Comparison of ENCODE assay signal across 1 cellular context in the genomic region with DNA sequence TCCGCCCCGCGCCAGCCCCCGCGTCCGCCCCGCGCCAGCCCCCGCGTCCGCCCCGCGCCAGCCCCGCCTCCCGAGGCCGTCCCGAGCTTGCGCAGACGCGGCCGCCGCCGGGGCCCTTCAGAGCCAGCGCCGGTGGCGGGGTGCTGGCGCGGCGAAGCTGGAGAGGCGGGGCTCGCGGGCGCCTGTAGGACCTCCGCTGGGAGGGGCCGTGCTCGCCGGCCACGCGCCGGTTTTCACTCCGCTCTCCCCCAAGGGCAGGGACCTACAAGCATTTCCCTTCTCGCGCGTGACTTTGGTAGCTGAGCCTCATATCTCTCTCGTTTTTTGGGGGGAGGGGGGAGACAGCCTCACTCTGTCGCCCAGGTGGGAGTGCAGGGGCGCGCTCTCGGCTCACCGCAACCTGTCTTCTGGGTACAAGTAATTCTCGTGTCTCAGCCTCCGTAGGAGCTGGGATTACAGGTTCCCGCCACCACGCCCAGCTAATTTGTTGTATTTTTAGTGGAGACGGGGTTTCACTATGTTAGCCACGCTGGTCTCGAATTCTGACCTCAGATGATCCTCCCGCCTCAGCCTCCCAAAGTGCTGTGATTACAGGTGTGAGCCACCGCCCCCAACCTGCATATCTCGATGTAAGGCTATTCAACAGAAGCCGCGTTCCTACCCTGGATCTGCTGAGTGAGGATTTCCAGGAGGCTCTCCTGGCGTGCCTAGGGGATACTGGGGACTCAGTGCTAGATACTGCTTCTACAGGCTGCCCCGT.
A peak's percentile ranks its signal among the peaks of the same experiment; 100 is the strongest.
TF ChIP-seq lines count a peak whose summit lies in the region.

A gene (minus strand): TSS at position 159 of the 760 bp plus-strand sequence. CDS start 6,595 bp downstream, outside the sequence.

TF ChIP-seq in HepG2, 621 proteins besides CTCF, POLR2A, EP300 and RAD21 (continues in another document):
- TF ChIP-seq, protein P1, sequence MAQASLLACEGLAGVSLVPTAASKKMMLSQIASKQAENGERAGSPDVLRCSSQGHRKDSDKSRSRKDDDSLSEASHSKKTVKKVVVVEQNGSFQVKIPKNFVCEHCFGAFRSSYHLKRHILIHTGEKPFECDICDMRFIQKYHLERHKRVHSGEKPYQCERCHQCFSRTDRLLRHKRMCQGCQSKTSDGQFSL (CRISPR knock-in tag; IDR thresholded peaks at IDR 0.05): no peak
- TF ChIP-seq ZNF703 (CRISPR knock-in tag; IDR thresholded peaks at IDR 0.05; ENCODE audit: borderline replicate concordance) (0 out of 2 replicates have a peak, but pooled peaks have one; percentile 57), MAZ (IDR thresholded peaks at IDR 0.05; ENCODE audit: borderline replicate concordance, low read depth, low read length) (peak; percentile 49; the same call in 1 of the 2 replicates), MAZ (CRISPR knock-in tag; IDR thresholded peaks at IDR 0.05; ENCODE audit: low read depth) (peak; percentile 52; the same call in 1 of the 2 replicates), ZBTB38 (CRISPR knock-in tag; IDR thresholded peaks at IDR 0.05) (peak; percentile 99), PHF5A (CRISPR knock-in tag; IDR thresholded peaks at IDR 0.05; ENCODE audit: low read depth, unreplicated experiment) (peak; percentile 21), KDM2A (CRISPR knock-in tag; IDR thresholded peaks at IDR 0.05; ENCODE audit: borderline replicate concordance, low read depth) (peak; percentile 70), ZFX (CRISPR knock-in tag; IDR thresholded peaks at IDR 0.05; ENCODE audit: low read depth) (peak; percentile 8; the same call in 1 of the 2 replicates), ZNF3 (CRISPR knock-in tag; IDR thresholded peaks at IDR 0.05) (no peak), SIN3A (IDR thresholded peaks at IDR 0.05; ENCODE audit: borderline replicate concordance, low read depth, low read length) (no peak), ZMYM3 (CRISPR knock-in tag; IDR thresholded peaks at IDR 0.05) (peak; percentile 67), ZNF775 (CRISPR knock-in tag; IDR thresholded peaks at IDR 0.05; ENCODE audit: borderline replicate concordance) (no peak), ATF7 (IDR thresholded peaks at IDR 0.05) (no peak), ATF7 (CRISPR knock-in tag; IDR thresholded peaks at IDR 0.05) (no peak), KMT2B (CRISPR knock-in tag; IDR thresholded peaks at IDR 0.05) (0 out of 2 replicates have a peak, but pooled peaks have one; percentile 33), GABPB1 (CRISPR knock-in tag; IDR thresholded peaks at IDR 0.05) (0 out of 2 replicates have a peak, but pooled peaks have one; percentile 6), NCOR1 (IDR thresholded peaks at IDR 0.05; ENCODE audit: borderline replicate concordance, low read length) (no peak), ZNF572 (CRISPR knock-in tag; IDR thresholded peaks at IDR 0.05) (no peak), POLR2G (IDR thresholded peaks at IDR 0.05; ENCODE audit: low read depth, low read length) (peak; percentile 60; the same call in 1 of the 2 replicates), MAFK (conservative IDR thresholded peaks at IDR 0.05 in 1 of 2, IDR thresholded peaks at IDR 0.05 in 1 of 2; ENCODE audit: low read length in 2 of 2) (0 out of 4 replicates have a peak, but pooled peaks of 1 of the 2 experiments have one; percentile 4), SPEN (CRISPR knock-in tag; IDR thresholded peaks at IDR 0.05; ENCODE audit: low read depth) (no peak; the same call in 1 of the 2 replicates), PRPF4 (IDR thresholded peaks at IDR 0.05; ENCODE audit: low read depth, low read length, poor library complexity, severe bottlenecking) (peak; percentile 62), ZNF441 (CRISPR knock-in tag; IDR thresholded peaks at IDR 0.05; ENCODE audit: borderline replicate concordance) (peak; percentile 30; the same call in 1 of the 2 replicates), KAT8 (CRISPR knock-in tag; IDR thresholded peaks at IDR 0.05) (0 out of 2 replicates have a peak, but pooled peaks have one; percentile 24), ZNF296 (CRISPR knock-in tag; conservative IDR thresholded peaks at IDR 0.05) (no peak), ZNF335 (CRISPR knock-in tag; IDR thresholded peaks at IDR 0.05) (0 out of 2 replicates have a peak, but pooled peaks have one; percentile 33), EED (CRISPR knock-in tag; IDR thresholded peaks at IDR 0.05) (0 out of 2 replicates have a peak, but pooled peaks have one; percentile 29), LCORL (IDR thresholded peaks at IDR 0.05) (no peak), LCORL (CRISPR knock-in tag; IDR thresholded peaks at IDR 0.05) (0 out of 2 replicates have a peak, but pooled peaks have one; percentile 34), PRMT3 (CRISPR knock-in tag; IDR thresholded peaks at IDR 0.05; ENCODE audit: borderline replicate concordance, low read depth) (no peak), ZSCAN20 (CRISPR knock-in tag; IDR thresholded peaks at IDR 0.05; ENCODE audit: borderline replicate concordance) (no peak), HOXA3 (CRISPR knock-in tag; IDR thresholded peaks at IDR 0.05) (peak; percentile 22; the same call in 1 of the 2 replicates), NRL (CRISPR knock-in tag; IDR thresholded peaks at IDR 0.05; ENCODE audit: borderline replicate concordance) (peak; percentile 18; the same call in 1 of the 2 replicates), ZNF225 (CRISPR knock-in tag; IDR thresholded peaks at IDR 0.05) (peak; percentile 59; the same call in 1 of the 2 replicates)
- TF ChIP-seq, protein P2, sequence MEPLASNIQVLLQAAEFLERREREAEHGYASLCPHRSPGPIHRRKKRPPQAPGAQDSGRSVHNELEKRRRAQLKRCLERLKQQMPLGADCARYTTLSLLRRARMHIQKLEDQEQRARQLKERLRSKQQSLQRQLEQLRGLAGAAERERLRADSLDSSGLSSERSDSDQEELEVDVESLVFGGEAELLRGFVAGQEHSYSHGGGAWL (CRISPR knock-in tag; IDR thresholded peaks at IDR 0.05): peak; percentile 30; the same call in 1 of the 2 replicates
- TF ChIP-seq, protein P3, sequence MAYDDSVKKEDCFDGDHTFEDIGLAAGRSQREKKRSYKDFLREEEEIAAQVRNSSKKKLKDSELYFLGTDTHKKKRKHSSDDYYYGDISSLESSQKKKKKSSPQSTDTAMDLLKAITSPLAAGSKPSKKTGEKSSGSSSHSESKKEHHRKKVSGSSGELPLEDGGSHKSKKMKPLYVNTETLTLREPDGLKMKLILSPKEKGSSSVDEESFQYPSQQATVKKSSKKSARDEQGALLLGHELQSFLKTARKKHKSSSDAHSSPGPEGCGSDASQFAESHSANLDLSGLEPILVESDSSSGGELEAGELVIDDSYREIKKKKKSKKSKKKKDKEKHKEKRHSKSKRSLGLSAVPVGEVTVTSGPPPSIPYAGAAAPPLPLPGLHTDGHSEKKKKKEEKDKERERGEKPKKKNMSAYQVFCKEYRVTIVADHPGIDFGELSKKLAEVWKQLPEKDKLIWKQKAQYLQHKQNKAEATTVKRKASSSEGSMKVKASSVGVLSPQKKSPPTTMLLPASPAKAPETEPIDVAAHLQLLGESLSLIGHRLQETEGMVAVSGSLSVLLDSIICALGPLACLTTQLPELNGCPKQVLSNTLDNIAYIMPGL (CRISPR knock-in tag; IDR thresholded peaks at IDR 0.05; ENCODE audit: borderline replicate concordance in 1 of 2, low read depth in 1 of 2): no peak; a peak in 1 of 4 replicates
- TF ChIP-seq, protein P4, sequence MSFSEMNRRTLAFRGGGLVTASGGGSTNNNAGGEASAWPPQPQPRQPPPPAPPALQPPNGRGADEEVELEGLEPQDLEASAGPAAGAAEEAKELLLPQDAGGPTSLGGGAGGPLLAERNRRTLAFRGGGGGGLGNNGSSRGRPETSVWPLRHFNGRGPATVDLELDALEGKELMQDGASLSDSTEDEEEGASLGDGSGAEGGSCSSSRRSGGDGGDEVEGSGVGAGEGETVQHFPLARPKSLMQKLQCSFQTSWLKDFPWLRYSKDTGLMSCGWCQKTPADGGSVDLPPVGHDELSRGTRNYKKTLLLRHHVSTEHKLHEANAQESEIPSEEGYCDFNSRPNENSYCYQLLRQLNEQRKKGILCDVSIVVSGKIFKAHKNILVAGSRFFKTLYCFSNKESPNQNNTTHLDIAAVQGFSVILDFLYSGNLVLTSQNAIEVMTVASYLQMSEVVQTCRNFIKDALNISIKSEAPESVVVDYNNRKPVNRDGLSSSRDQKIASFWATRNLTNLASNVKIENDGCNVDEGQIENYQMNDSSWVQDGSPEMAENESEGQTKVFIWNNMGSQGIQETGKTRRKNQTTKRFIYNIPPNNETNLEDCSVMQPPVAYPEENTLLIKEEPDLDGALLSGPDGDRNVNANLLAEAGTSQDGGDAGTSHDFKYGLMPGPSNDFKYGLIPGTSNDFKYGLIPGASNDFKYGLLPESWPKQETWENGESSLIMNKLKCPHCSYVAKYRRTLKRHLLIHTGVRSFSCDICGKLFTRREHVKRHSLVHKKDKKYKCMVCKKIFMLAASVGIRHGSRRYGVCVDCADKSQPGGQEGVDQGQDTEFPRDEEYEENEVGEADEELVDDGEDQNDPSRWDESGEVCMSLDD (CRISPR knock-in tag; IDR thresholded peaks at IDR 0.05; ENCODE audit: borderline replicate concordance): no peak
- TF ChIP-seq, protein P5, sequence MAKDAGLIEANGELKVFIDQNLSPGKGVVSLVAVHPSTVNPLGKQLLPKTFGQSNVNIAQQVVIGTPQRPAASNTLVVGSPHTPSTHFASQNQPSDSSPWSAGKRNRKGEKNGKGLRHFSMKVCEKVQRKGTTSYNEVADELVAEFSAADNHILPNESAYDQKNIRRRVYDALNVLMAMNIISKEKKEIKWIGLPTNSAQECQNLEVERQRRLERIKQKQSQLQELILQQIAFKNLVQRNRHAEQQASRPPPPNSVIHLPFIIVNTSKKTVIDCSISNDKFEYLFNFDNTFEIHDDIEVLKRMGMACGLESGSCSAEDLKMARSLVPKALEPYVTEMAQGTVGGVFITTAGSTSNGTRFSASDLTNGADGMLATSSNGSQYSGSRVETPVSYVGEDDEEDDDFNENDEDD (CRISPR knock-in tag; IDR thresholded peaks at IDR 0.05; ENCODE audit: borderline replicate concordance): no peak; the same call in 1 of the 2 replicates
- TF ChIP-seq, protein P6, sequence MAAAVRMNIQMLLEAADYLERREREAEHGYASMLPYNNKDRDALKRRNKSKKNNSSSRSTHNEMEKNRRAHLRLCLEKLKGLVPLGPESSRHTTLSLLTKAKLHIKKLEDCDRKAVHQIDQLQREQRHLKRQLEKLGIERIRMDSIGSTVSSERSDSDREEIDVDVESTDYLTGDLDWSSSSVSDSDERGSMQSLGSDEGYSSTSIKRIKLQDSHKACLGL (CRISPR knock-in tag; IDR thresholded peaks at IDR 0.05): 0 out of 2 replicates have a peak, but pooled peaks have one; percentile 25
- TF ChIP-seq, protein P7, sequence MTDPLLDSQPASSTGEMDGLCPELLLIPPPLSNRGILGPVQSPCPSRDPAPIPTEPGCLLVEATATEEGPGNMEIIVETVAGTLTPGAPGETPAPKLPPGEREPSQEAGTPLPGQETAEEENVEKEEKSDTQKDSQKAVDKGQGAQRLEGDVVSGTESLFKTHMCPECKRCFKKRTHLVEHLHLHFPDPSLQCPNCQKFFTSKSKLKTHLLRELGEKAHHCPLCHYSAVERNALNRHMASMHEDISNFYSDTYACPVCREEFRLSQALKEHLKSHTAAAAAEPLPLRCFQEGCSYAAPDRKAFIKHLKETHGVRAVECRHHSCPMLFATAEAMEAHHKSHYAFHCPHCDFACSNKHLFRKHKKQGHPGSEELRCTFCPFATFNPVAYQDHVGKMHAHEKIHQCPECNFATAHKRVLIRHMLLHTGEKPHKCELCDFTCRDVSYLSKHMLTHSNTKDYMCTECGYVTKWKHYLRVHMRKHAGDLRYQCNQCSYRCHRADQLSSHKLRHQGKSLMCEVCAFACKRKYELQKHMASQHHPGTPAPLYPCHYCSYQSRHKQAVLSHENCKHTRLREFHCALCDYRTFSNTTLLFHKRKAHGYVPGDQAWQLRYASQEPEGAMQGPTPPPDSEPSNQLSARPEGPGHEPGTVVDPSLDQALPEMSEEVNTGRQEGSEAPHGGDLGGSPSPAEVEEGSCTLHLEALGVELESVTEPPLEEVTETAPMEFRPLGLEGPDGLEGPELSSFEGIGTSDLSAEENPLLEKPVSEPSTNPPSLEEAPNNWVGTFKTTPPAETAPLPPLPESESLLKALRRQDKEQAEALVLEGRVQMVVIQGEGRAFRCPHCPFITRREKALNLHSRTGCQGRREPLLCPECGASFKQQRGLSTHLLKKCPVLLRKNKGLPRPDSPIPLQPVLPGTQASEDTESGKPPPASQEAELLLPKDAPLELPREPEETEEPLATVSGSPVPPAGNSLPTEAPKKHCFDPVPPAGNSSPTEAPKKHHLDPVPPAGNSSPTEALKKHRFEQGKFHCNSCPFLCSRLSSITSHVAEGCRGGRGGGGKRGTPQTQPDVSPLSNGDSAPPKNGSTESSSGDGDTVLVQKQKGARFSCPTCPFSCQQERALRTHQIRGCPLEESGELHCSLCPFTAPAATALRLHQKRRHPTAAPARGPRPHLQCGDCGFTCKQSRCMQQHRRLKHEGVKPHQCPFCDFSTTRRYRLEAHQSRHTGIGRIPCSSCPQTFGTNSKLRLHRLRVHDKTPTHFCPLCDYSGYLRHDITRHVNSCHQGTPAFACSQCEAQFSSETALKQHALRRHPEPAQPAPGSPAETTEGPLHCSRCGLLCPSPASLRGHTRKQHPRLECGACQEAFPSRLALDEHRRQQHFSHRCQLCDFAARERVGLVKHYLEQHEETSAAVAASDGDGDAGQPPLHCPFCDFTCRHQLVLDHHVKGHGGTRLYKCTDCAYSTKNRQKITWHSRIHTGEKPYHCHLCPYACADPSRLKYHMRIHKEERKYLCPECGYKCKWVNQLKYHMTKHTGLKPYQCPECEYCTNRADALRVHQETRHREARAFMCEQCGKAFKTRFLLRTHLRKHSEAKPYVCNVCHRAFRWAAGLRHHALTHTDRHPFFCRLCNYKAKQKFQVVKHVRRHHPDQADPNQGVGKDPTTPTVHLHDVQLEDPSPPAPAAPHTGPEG (CRISPR knock-in tag; IDR thresholded peaks at IDR 0.05): 0 out of 2 replicates have a peak, but pooled peaks have one; percentile 33
- TF ChIP-seq, protein P8, sequence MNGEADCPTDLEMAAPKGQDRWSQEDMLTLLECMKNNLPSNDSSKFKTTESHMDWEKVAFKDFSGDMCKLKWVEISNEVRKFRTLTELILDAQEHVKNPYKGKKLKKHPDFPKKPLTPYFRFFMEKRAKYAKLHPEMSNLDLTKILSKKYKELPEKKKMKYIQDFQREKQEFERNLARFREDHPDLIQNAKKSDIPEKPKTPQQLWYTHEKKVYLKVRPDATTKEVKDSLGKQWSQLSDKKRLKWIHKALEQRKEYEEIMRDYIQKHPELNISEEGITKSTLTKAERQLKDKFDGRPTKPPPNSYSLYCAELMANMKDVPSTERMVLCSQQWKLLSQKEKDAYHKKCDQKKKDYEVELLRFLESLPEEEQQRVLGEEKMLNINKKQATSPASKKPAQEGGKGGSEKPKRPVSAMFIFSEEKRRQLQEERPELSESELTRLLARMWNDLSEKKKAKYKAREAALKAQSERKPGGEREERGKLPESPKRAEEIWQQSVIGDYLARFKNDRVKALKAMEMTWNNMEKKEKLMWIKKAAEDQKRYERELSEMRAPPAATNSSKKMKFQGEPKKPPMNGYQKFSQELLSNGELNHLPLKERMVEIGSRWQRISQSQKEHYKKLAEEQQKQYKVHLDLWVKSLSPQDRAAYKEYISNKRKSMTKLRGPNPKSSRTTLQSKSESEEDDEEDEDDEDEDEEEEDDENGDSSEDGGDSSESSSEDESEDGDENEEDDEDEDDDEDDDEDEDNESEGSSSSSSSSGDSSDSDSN (CRISPR knock-in tag; IDR thresholded peaks at IDR 0.05): 0 out of 2 replicates have a peak, but pooled peaks have one; percentile 37
- TF ChIP-seq, protein P9, sequence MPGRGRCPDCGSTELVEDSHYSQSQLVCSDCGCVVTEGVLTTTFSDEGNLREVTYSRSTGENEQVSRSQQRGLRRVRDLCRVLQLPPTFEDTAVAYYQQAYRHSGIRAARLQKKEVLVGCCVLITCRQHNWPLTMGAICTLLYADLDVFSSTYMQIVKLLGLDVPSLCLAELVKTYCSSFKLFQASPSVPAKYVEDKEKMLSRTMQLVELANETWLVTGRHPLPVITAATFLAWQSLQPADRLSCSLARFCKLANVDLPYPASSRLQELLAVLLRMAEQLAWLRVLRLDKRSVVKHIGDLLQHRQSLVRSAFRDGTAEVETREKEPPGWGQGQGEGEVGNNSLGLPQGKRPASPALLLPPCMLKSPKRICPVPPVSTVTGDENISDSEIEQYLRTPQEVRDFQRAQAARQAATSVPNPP (CRISPR knock-in tag; IDR thresholded peaks at IDR 0.05): no peak
